ENCODE assay signal across 3 cellular contexts in genomic region chr1:199352351-199352750, GRCh38.
TF ChIP-seq lines count a peak whose summit lies in the region.

No MANE protein-coding gene starts in this region.

TF ChIP-seq in SK-N-SH treated with all-trans-retinoic acid at 6 μM for 48 hours, 23 proteins besides CTCF, POLR2A, EP300 and RAD21 (continued from another document):
- no peak for TF ChIP-seq TSHZ2 (CRISPR knock-in tag; IDR thresholded peaks at IDR 0.05)
- no peak for TF ChIP-seq ZFP30 (CRISPR knock-in tag; IDR thresholded peaks at IDR 0.05)
- TF ChIP-seq POU6F1 (CRISPR knock-in tag; IDR thresholded peaks at IDR 0.05; ENCODE audit: borderline replicate concordance, low read depth): no peak
- TF ChIP-seq ESRRG (CRISPR knock-in tag; IDR thresholded peaks at IDR 0.05): no peak
- TF ChIP-seq CSRNP3 (CRISPR knock-in tag; IDR thresholded peaks at IDR 0.05): no peak
- TF ChIP-seq BACH2 (CRISPR knock-in tag; IDR thresholded peaks at IDR 0.05; ENCODE audit: borderline replicate concordance): no peak
- no peak for TF ChIP-seq TOX (CRISPR knock-in tag; IDR thresholded peaks at IDR 0.05; ENCODE audit: borderline replicate concordance)

TF ChIP-seq in SK-N-SH, 30 proteins besides CTCF, POLR2A, EP300 and RAD21 (continued from another document):
- TF ChIP-seq PBX3 (IDR thresholded peaks at IDR 0.05) (no peak), RCOR1 (IDR thresholded peaks at IDR 0.05; ENCODE audit: low read length) (no peak), GABPA (IDR thresholded peaks at IDR 0.05; ENCODE audit: low read depth) (no peak), JUND (IDR thresholded peaks at IDR 0.05) (no peak), NFIC (IDR thresholded peaks at IDR 0.05; ENCODE audit: borderline replicate concordance) (no peak)

TF ChIP-seq in H1, 55 proteins besides CTCF, POLR2A, EP300 and RAD21 (continued from another document):
- TF ChIP-seq CEBPB (IDR thresholded peaks at IDR 0.05; ENCODE audit: low read depth, low read length) (no peak), NANOG (IDR thresholded peaks at IDR 0.05; ENCODE audit: insufficient read depth, low read depth, low read length, poor library complexity, severe bottlenecking) (no peak), KDM1A (IDR thresholded peaks at IDR 0.05; ENCODE audit: borderline replicate concordance, low read length) (no peak), POLR2AphosphoS5 (IDR thresholded peaks at IDR 0.05; ENCODE audit: low read depth, low read length) (no peak), CBX5 (IDR thresholded peaks at IDR 0.05; ENCODE audit: low read depth, low read length) (no peak), SP1 (IDR thresholded peaks at IDR 0.05; ENCODE audit: low read depth, low read length) (no peak), SAP30 (IDR thresholded peaks at IDR 0.05; ENCODE audit: insufficient read depth, insufficient replicate concordance, low read length) (no peak), POU5F1 (IDR thresholded peaks at IDR 0.05; ENCODE audit: low read depth, low read length) (no peak), HDAC6 (IDR thresholded peaks at IDR 0.05; ENCODE audit: low read depth, low read length) (no peak), CHD1 (IDR thresholded peaks at IDR 0.05; ENCODE audit: low read depth, low read length) (no peak), ASH2L (IDR thresholded peaks at IDR 0.05; ENCODE audit: low read length) (no peak)
